12 cellular contexts compared by ENCODE assay signal in genomic region chr4:1250921-1251772, GRCh38. TPM values are rescaled to one million over a fixed set of nuclear protein-coding genes. Genes with fewer than 3 reads are reported as not detected.
DNase-seq lines count a peak whose midpoint lies in the region; ATAC-seq and TF ChIP-seq lines count a peak whose summit lies in the region.
"Had no signal": no experiment of that assay in that cellular context is flagged by ENCODE, and none has a peak within 500 bp of the region (broad histone marks: within the 10 kb centered on the region; RNA-seq: fewer than 3 reads in every experiment).

No MANE protein-coding gene starts in this region.

- H3K9me3 ChIP-seq in lower lobe of right lung, result no peaks in the 10 kb centered on the region
- H3K9me3 ChIP-seq: Peyer's patch had no signal

- peaks cover 41% of the 10 kb centered on the region for H3K4me1 ChIP-seq in lower lobe of right lung

- peaks cover 66% of the 10 kb centered on the region for H3K4me1 Mint-ChIP-seq in activated CD4-positive, alpha-beta T cell treated with anti-CD3 and anti-CD28 coated beads, Interleukin-2, amount 10 ng/mL, durations not matched to agents 7 days and 5 days
- H3K4me1 Mint-ChIP-seq in activated naive CD8-positive, alpha-beta T cell (ENCODE audit: low read depth), result peaks cover 66% of the 10 kb centered on the region
- H3K4me1 Mint-ChIP-seq in stimulated activated naive CD8-positive, alpha-beta T cell treated with anti-CD3 and anti-CD28 coated beads, Interleukin-15, amount 100 ng/mL, for 72 hours, result peaks cover 78% of the 10 kb centered on the region

- H3K36me3 ChIP-seq in lower lobe of right lung, result peaks cover 5% of the 10 kb centered on the region

- CTCF ChIA-PET in activated CD4-positive, alpha-beta T cell treated with anti-CD3 and anti-CD28 coated beads, Interleukin-2, amount 10 ng/mL, durations not matched to agents 7 days and 5 days (lab: Charles Lee), result interaction anchor here (1.2 to 3.1 kb wide), 4 partner anchors 8 to 95 kb away, joined by 3 to 22 read pairs (median 4); no protein-coding TSS in a partner anchor

- H3K4me3 ChIP-seq in lower lobe of right lung, result no peak overlapping the region

- no peak for DNase-seq in activated CD4-positive, alpha-beta T cell treated with anti-CD3 and anti-CD28 coated beads, Interleukin-2, amount 10 ng/mL, durations not matched to agents 7 days and 5 days
- DNase-seq in activated CD4-positive, alpha-beta T cell treated with anti-CD3 and anti-CD28 coated beads for 48 hours, result no peak
- DNase-seq in lower lobe of right lung (peak; percentile 45), AG08395 (ENCODE audit: low spot score) (no peak), KG1 (lab: John Stamatoyannopoulos, UW) (no peak), kidney glomerular epithelial cell (lab: John Stamatoyannopoulos, UW) (no peak)
- no peak for DNase-seq in stimulated activated naive CD8-positive, alpha-beta T cell treated with anti-CD3 and anti-CD28 coated beads, Interleukin-15, amount 100 ng/mL, for 72 hours
- DNase-seq: ACHN; activated gamma-delta T cell treated with Interleukin-2 at 50 U/mL for 16 hours; stimulated activated CD4-positive, alpha-beta T cell treated with anti-CD3 and anti-CD28 coated beads, Interleukin-12 subunit alpha, Interleukin-12 subunit beta, amount 100 ng/mL, for 4 hours had no signal

- H3K4me3 Mint-ChIP-seq in activated CD4-positive, alpha-beta T cell treated with anti-CD3 and anti-CD28 coated beads, Interleukin-2, amount 10 ng/mL, durations not matched to agents 7 days and 5 days, result peak overlapping the region; percentile 81
- peak overlapping the region; percentile 87 for H3K4me3 Mint-ChIP-seq in activated naive CD8-positive, alpha-beta T cell
- peak overlapping the region; percentile 90 to 94 for H3K4me3 Mint-ChIP-seq in stimulated activated naive CD8-positive, alpha-beta T cell treated with anti-CD3 and anti-CD28 coated beads, Interleukin-15, amount 100 ng/mL, for 72 hours

- H3K27ac ChIP-seq in lower lobe of right lung, result no peak overlapping the region

- no peaks in the 10 kb centered on the region for H3K27me3 ChIP-seq in lower lobe of right lung (ENCODE audit: low read depth)
- H3K27me3 ChIP-seq: Peyer's patch had no signal

- H3K27ac Mint-ChIP-seq in activated CD4-positive, alpha-beta T cell treated with anti-CD3 and anti-CD28 coated beads, Interleukin-2, amount 10 ng/mL, durations not matched to agents 7 days and 5 days, result peak overlapping the region; percentile 96
- peak overlapping the region; percentile 96 for H3K27ac Mint-ChIP-seq in activated naive CD8-positive, alpha-beta T cell
- H3K27ac Mint-ChIP-seq in stimulated activated naive CD8-positive, alpha-beta T cell treated with anti-CD3 and anti-CD28 coated beads, Interleukin-15, amount 100 ng/mL, for 72 hours, result peak overlapping the region; percentile 76 to 98

- H3K36me3 Mint-ChIP-seq in activated CD4-positive, alpha-beta T cell treated with anti-CD3 and anti-CD28 coated beads, Interleukin-2, amount 10 ng/mL, durations not matched to agents 7 days and 5 days (ENCODE audit: low read depth), result peaks cover 65% of the 10 kb centered on the region
- peaks cover 2% of the 10 kb centered on the region for H3K36me3 Mint-ChIP-seq in activated naive CD8-positive, alpha-beta T cell

- ATAC-seq in lower lobe of right lung, result no peak
- ATAC-seq in stimulated activated naive CD8-positive, alpha-beta T cell treated with anti-CD3 and anti-CD28 coated beads, Interleukin-15, amount 100 ng/mL, for 72 hours, result no peak

- intact Hi-C loops in lower lobe of right lung (cut with DNase I), result no loop called here

- POLR2A ChIA-PET in activated CD4-positive, alpha-beta T cell treated with anti-CD3 and anti-CD28 coated beads, Interleukin-2, amount 10 ng/mL, durations not matched to agents 7 days and 5 days (lab: Charles Lee), result no interaction called here

- no peaks in the 10 kb centered on the region for H3K27me3 Mint-ChIP-seq in activated CD4-positive, alpha-beta T cell treated with anti-CD3 and anti-CD28 coated beads, Interleukin-2, amount 10 ng/mL, durations not matched to agents 7 days and 5 days
- no peaks in the 10 kb centered on the region for H3K27me3 Mint-ChIP-seq in activated naive CD8-positive, alpha-beta T cell
- no peaks in the 10 kb centered on the region for H3K27me3 Mint-ChIP-seq in stimulated activated naive CD8-positive, alpha-beta T cell treated with anti-CD3 and anti-CD28 coated beads, Interleukin-15, amount 100 ng/mL, for 72 hours

- peaks cover 31% of the 10 kb centered on the region for H3K9me3 Mint-ChIP-seq in activated CD4-positive, alpha-beta T cell treated with anti-CD3 and anti-CD28 coated beads, Interleukin-2, amount 10 ng/mL, durations not matched to agents 7 days and 5 days
- H3K9me3 Mint-ChIP-seq in activated naive CD8-positive, alpha-beta T cell (ENCODE audit: low read depth), result no peaks in the 10 kb centered on the region
- peaks cover 5 to 22% of the 10 kb centered on the region in 2 donors for H3K9me3 Mint-ChIP-seq in stimulated activated naive CD8-positive, alpha-beta T cell treated with anti-CD3 and anti-CD28 coated beads, Interleukin-15, amount 100 ng/mL, for 72 hours

- no peak for TF ChIP-seq CTCF in lower lobe of right lung (IDR thresholded peaks at IDR 0.05)

RNA-seq across cellular contexts. Expression of gene CTBP1, which starts 2.2 kb away (rescaled TPM):
- 100 to 1,000 TPM; 223 to 242 TPM for total RNA-seq in activated CD4-positive, alpha-beta T cell treated with anti-CD3 and anti-CD28 coated beads, Interleukin-2, amount 10 ng/mL, durations not matched to agents 7 days and 5 days
- 165 TPM for total RNA-seq in lower lobe of right lung

RNA-seq across cellular contexts. Expression of gene MAEA, which starts 38.5 kb away (rescaled TPM):
- total RNA-seq in activated CD4-positive, alpha-beta T cell treated with anti-CD3 and anti-CD28 coated beads, Interleukin-2, amount 10 ng/mL, durations not matched to agents 7 days and 5 days, result 10 to 100 TPM; 63.8 to 69.0 TPM
- total RNA-seq in lower lobe of right lung, result 65.8 TPM
